ENCODE assay signal across 1 cellular context in genomic region chr1:230090194-230090711, GRCh38.
A peak's percentile ranks its signal among the peaks of the same experiment; 100 is the strongest.
TF ChIP-seq lines count a peak whose summit lies in the region.

No MANE protein-coding gene starts in this region.

TF ChIP-seq in IMR-90, 13 proteins besides CTCF, POLR2A, EP300 and RAD21 (continued from another document):
- TF ChIP-seq USF2 (IDR thresholded peaks at IDR 0.05; ENCODE audit: low read depth, low read length) (no peak), BHLHE40 (IDR thresholded peaks at IDR 0.05; ENCODE audit: low read depth, low read length) (peak; percentile 10; the same call in 1 of the 2 replicates), RFX5 (IDR thresholded peaks at IDR 0.05; ENCODE audit: low read depth, low read length) (no peak), NFE2L2 (IDR thresholded peaks at IDR 0.05; ENCODE audit: low read depth, low read length) (no peak), MAZ (IDR thresholded peaks at IDR 0.05; ENCODE audit: borderline replicate concordance, low read depth, low read length) (peak; percentile 45; the same call in 1 of the 2 replicates)
TF ChIP-seq in IMR-90: peak in this region for 5.
